8 cellular contexts compared by ENCODE assay signal in genomic region chr12:52506858-52507715, GRCh38. TPM values are rescaled to one million over a fixed set of nuclear protein-coding genes. Genes with fewer than 3 reads are reported as not detected.
DNase-seq lines count a peak whose midpoint lies in the region; ATAC-seq and TF ChIP-seq lines count a peak whose summit lies in the region.

No MANE protein-coding gene starts in this region.

- H3K9me2 ChIP-seq in PC-9 (ENCODE audit: insufficient read depth) = no peaks in the 10 kb centered on the region

- no peaks in the 10 kb centered on the region for H3K36me3 Mint-ChIP-seq in nephron (ENCODE audit: low read depth)

- no peak overlapping the region for H2AFZ ChIP-seq in PC-9

- H3K4me3 ChIP-seq in AG04449 (ENCODE audit: low read depth, low read length) = no peak overlapping the region
- H3K4me3 ChIP-seq in PC-9 = no peak overlapping the region

- no peak overlapping the region for H3K4me2 ChIP-seq in PC-9

- ATAC-seq in GM18502 (IDR thresholded peaks at IDR 0.05; ENCODE audit: poor library complexity, unreplicated experiment) = no peak

- no peaks in the 10 kb centered on the region for H3F3A ChIP-seq in PC-9 (ENCODE audit: insufficient read depth, low read depth)

- H3K4me1 Mint-ChIP-seq in nephron = no peaks in the 10 kb centered on the region

- TF ChIP-seq CTCF in AG04449 (IDR thresholded peaks at IDR 0.05; ENCODE audit: insufficient read depth, low read length, missing control alignments) = peak; percentile 46
- TF ChIP-seq CTCF in GM20000 (IDR thresholded peaks at IDR 0.05; ENCODE audit: extremely low read depth, missing control alignments) = no peak
- TF ChIP-seq CTCF in PC-9 (conservative IDR thresholded peaks at IDR 0.05) = peak; percentile 70
- peak; percentile 50 to 62 (median 54) for TF ChIP-seq CTCF in nephron (IDR thresholded peaks at IDR 0.05; ENCODE audit: unreplicated experiment in 3 of 3)

- peaks cover 11% of the 10 kb centered on the region; the same call in 1 of the 2 replicates for H3K9me3 ChIP-seq in PC-9 (ENCODE audit: insufficient read depth, low read depth)

- H3K79me2 ChIP-seq in PC-9 (ENCODE audit: low read depth) = no peaks in the 10 kb centered on the region

- no TSS peak for BruUV-seq in PC-9 (replicated peaks; lab: Mats Ljungman, UMichigan)

- DNase-seq in AG04449 (ENCODE audit: low read depth, low spot score) (peak; percentile 51), GM20000 (ENCODE audit: low spot score) (peak; percentile 49), PC-9 (peak in 1 of 2 experiments; percentile 36), epithelial cell of prostate (ENCODE audit: low read depth, low spot score) (no peak), amygdala (lab: John Stamatoyannopoulos, UW) (no peak)
- DNase-seq in stimulated activated CD4-positive, alpha-beta T cell treated with anti-CD3 and anti-CD28 coated beads, Interleukin-12 subunit alpha, Interleukin-12 subunit beta, amount 100 ng/mL, for 4 hours = no peak

- H3K9me3 Mint-ChIP-seq in nephron = peaks cover 14% of the 10 kb centered on the region

- H3K27me3 Mint-ChIP-seq in nephron (ENCODE audit: low read depth) = peaks cover 12% of the 10 kb centered on the region

- intact Hi-C loops in PC-9 (cut with micrococcal nuclease; ENCODE audit: unreplicated experiment) = no loop called here

- no peaks in the 10 kb centered on the region for H3K4me1 ChIP-seq in PC-9 (replicated peaks; ENCODE audit: insufficient read depth)

- H3K27ac ChIP-seq in PC-9 = no peak overlapping the region
- H3K27ac ChIP-seq in epithelial cell of prostate = peak overlapping the region; percentile 39

- H3K36me3 ChIP-seq in PC-9 (ENCODE audit: low read depth) = no peaks in the 10 kb centered on the region

- no peaks in the 10 kb centered on the region for H3K27me3 ChIP-seq in PC-9 (ENCODE audit: insufficient read depth, low read depth)

- H3K4me3 Mint-ChIP-seq in nephron = no peak overlapping the region

- no peaks in the 10 kb centered on the region for H4K20me1 ChIP-seq in PC-9 (ENCODE audit: insufficient read depth)

- H3K27ac Mint-ChIP-seq in nephron = no peak overlapping the region

- CTCF ChIA-PET in AG04449 (lab: Yijun Ruan, JAX) = interaction anchor here (0.6 to 8.1 kb wide), 32 partner anchors 8 to 373 kb away, joined by 3 to 82 read pairs (median 4); partner anchors contain the start of genes KRT5, KRT6A and KRT84
- CTCF ChIA-PET in PC-9 (lab: Charles Lee) = interaction anchor here (0.6 to 1.8 kb wide), 2 partner anchors 13 to 65 kb away, joined by 3 to 5 read pairs; no protein-coding TSS in a partner anchor

- POLR2A ChIA-PET in AG04449 (lab: Yijun Ruan, JAX) = no interaction called here
- POLR2A ChIA-PET in PC-9 (lab: Charles Lee; ENCODE audit: unreplicated experiment) = interaction anchor here (0.7 kb wide), 1 partner anchor 463 kb away, joined by 4 read pairs; no protein-coding TSS in a partner anchor

RNA-seq across cellular contexts. Expression of gene KRT5, which starts 13.1 kb away (rescaled TPM):
- total RNA-seq in PC-9 (2021) = 89.7 and 134 TPM in 2 replicates

RNA-seq across cellular contexts. Expression of gene KRT6A, which starts 14.0 kb away (rescaled TPM):
- 55.9 and 87.5 TPM in 2 replicates for total RNA-seq in PC-9 (2021)

RNA-seq across cellular contexts. Expression of gene KRT6C, which starts 33.5 kb away (rescaled TPM):
- not detected in 2 replicates for total RNA-seq in PC-9 (2021)

RNA-seq across cellular contexts. Expression of gene KRT71, which starts 45.9 kb away (rescaled TPM):
- not detected in 2 replicates for total RNA-seq in PC-9 (2021)

RNA-seq across cellular contexts. Expression of gene KRT6B, which starts 55.1 kb away (rescaled TPM):
- total RNA-seq in PC-9 (2021) = 0.98 and 1.1 TPM in 2 replicates

Comparison
In these comparisons a context has a peak if more than half of its experiments do, and no peak if none do; other contexts are left out.
1. DNase-seq: peak in AG04449 (single experiment) and GM20000 (single experiment); none in epithelial cell of prostate (single experiment), amygdala (0 of 56) and stimulated activated CD4-positive, alpha-beta T cell treated with anti-CD3 and anti-CD28 coated beads, Interleukin-12 subunit alpha, Interleukin-12 subunit beta, amount 100 ng/mL, for 4 hours (single experiment).